Comparison of ENCODE assay signal across 18 cellular contexts in genomic region chr4:150462743-150463142, GRCh38.
"Had no signal": no experiment of that assay in that cellular context is flagged by ENCODE, and none has a peak within 500 bp of the region (broad histone marks: within the 10 kb centered on the region; RNA-seq: fewer than 3 reads in every experiment).

No MANE protein-coding gene starts in this region.

- H3K4me3 Mint-ChIP-seq: activated CD4-positive, alpha-beta memory T cell treated with anti-CD3 and anti-CD28 coated beads, Interleukin-2, amount 10 ng/mL, durations not matched to agents 7 days and 5 days; activated CD4-positive, alpha-beta T cell treated with anti-CD3 and anti-CD28 coated beads for 36 hours; activated naive CD8-positive, alpha-beta T cell treated with anti-CD3 and anti-CD28 coated beads, Interleukin-2, amount 10 ng/mL, durations not matched to agents 7 days and 5 days; activated T-cell treated with anti-CD3 and anti-CD28 coated beads, Interleukin-2, amount 50 U/mL, for 72 hours; natural killer cell treated with Interleukin-12 subunit alpha and Interleukin-12 subunit beta and Interleukin-15 and Interleukin-18, amount 100 ng/mL, for 72 hours; stimulated activated naive CD8-positive, alpha-beta T cell treated with anti-CD3 and anti-CD28 coated beads, Interleukin-15, Interleukin-2, amounts not matched to agents 100 ng/mL and 50 ng/mL, for 24 hours had no signal

- H3K9me3 Mint-ChIP-seq: activated CD4-positive, alpha-beta memory T cell treated with anti-CD3 and anti-CD28 coated beads, Interleukin-2, amount 10 ng/mL, durations not matched to agents 7 days and 5 days; activated T-cell treated with anti-CD3 and anti-CD28 coated beads, Interleukin-2, amount 50 U/mL, for 72 hours; natural killer cell treated with Interleukin-12 subunit alpha and Interleukin-12 subunit beta and Interleukin-15 and Interleukin-18, amount 100 ng/mL, for 72 hours; stimulated activated naive CD8-positive, alpha-beta T cell treated with anti-CD3 and anti-CD28 coated beads, Interleukin-15, Interleukin-2, amounts not matched to agents 100 ng/mL and 50 ng/mL, for 24 hours had no signal

- H3K36me3 ChIP-seq: ascending aorta, WERI-Rb-1 had no signal

- H3K27me3 ChIP-seq: ascending aorta, sigmoid colon had no signal

- H3K9me3 ChIP-seq: ascending aorta, psoas muscle, sigmoid colon had no signal

- ATAC-seq: activated CD4-positive, alpha-beta T cell treated with anti-CD3 and anti-CD28 coated beads for 36 hours; activated T-cell treated with anti-CD3 and anti-CD28 coated beads, Interleukin-2, amount 50 U/mL, for 72 hours; natural killer cell treated with Interleukin-12 subunit alpha and Interleukin-12 subunit beta and Interleukin-15 and Interleukin-18, amount 100 ng/mL, for 72 hours; psoas muscle had no signal

- H3K27ac Mint-ChIP-seq: activated CD4-positive, alpha-beta memory T cell treated with anti-CD3 and anti-CD28 coated beads, Interleukin-2, amount 10 ng/mL, durations not matched to agents 7 days and 5 days; activated CD4-positive, alpha-beta T cell treated with anti-CD3 and anti-CD28 coated beads for 36 hours; activated naive CD8-positive, alpha-beta T cell treated with anti-CD3 and anti-CD28 coated beads, Interleukin-2, amount 10 ng/mL, durations not matched to agents 7 days and 5 days; activated T-cell treated with anti-CD3 and anti-CD28 coated beads, Interleukin-2, amount 50 U/mL, for 72 hours; natural killer cell treated with Interleukin-12 subunit alpha and Interleukin-12 subunit beta and Interleukin-15 and Interleukin-18, amount 100 ng/mL, for 72 hours; stimulated activated naive CD8-positive, alpha-beta T cell treated with anti-CD3 and anti-CD28 coated beads, Interleukin-15, Interleukin-2, amounts not matched to agents 100 ng/mL and 50 ng/mL, for 24 hours had no signal

- H3K27me3 Mint-ChIP-seq: activated CD4-positive, alpha-beta memory T cell treated with anti-CD3 and anti-CD28 coated beads, Interleukin-2, amount 10 ng/mL, durations not matched to agents 7 days and 5 days; activated CD4-positive, alpha-beta T cell treated with anti-CD3 and anti-CD28 coated beads for 36 hours; activated naive CD8-positive, alpha-beta T cell treated with anti-CD3 and anti-CD28 coated beads, Interleukin-2, amount 10 ng/mL, durations not matched to agents 7 days and 5 days; natural killer cell treated with Interleukin-12 subunit alpha and Interleukin-12 subunit beta and Interleukin-15 and Interleukin-18, amount 100 ng/mL, for 72 hours; stimulated activated naive CD8-positive, alpha-beta T cell treated with anti-CD3 and anti-CD28 coated beads, Interleukin-15, Interleukin-2, amounts not matched to agents 100 ng/mL and 50 ng/mL, for 24 hours had no signal

- H3K4me1 Mint-ChIP-seq: activated CD4-positive, alpha-beta memory T cell treated with anti-CD3 and anti-CD28 coated beads, Interleukin-2, amount 10 ng/mL, durations not matched to agents 7 days and 5 days; activated CD4-positive, alpha-beta T cell treated with anti-CD3 and anti-CD28 coated beads for 36 hours; activated naive CD8-positive, alpha-beta T cell treated with anti-CD3 and anti-CD28 coated beads, Interleukin-2, amount 10 ng/mL, durations not matched to agents 7 days and 5 days had no signal

- H3K27ac ChIP-seq: ascending aorta, epithelial cell of prostate, psoas muscle, sigmoid colon, WERI-Rb-1 had no signal

- H3K4me1 ChIP-seq: ascending aorta, psoas muscle had no signal

- H3K4me3 ChIP-seq: ascending aorta, psoas muscle, sigmoid colon had no signal

- DNase-seq: activated CD4-positive, alpha-beta memory T cell treated with anti-CD3 and anti-CD28 coated beads, Interleukin-2, amount 10 ng/mL, durations not matched to agents 7 days and 5 days; activated CD4-positive, alpha-beta T cell treated with anti-CD3 and anti-CD28 coated beads for 36 hours; activated CD8-positive, alpha-beta memory T cell treated with anti-CD3 and anti-CD28 coated beads, Interleukin-2, amount 50 U/mL, for 4 hours; activated naive CD8-positive, alpha-beta T cell treated with anti-CD3 and anti-CD28 coated beads, Interleukin-2, amount 10 ng/mL, durations not matched to agents 7 days and 5 days; activated T-cell treated with anti-CD3 and anti-CD28 coated beads, Interleukin-2, amount 50 U/mL, for 72 hours; cortex of kidney; effector memory CD4-positive, alpha-beta T cell; foreskin fibroblast; occipital lobe; psoas muscle; sigmoid colon; stimulated activated CD4-positive, alpha-beta T cell treated with anti-CD3 and anti-CD28 coated beads, Interleukin-2, amount 100 ng/mL, for 48 hours; T-helper 9 cell; WERI-Rb-1 had no signal
